In genomic region chr15:63192604-63193206, GRCh38 we compare ENCODE assay signal across 1 cellular context.
A peak's percentile ranks its signal among the peaks of the same experiment; 100 is the strongest.
TF ChIP-seq lines count a peak whose summit lies in the region.

No MANE protein-coding gene starts in this region.

TF ChIP-seq in HepG2, 621 proteins besides CTCF, POLR2A, EP300 and RAD21:
- TF ChIP-seq ZNF652 (CRISPR knock-in tag; IDR thresholded peaks at IDR 0.05; ENCODE audit: borderline replicate concordance, low read depth) (no peak), ZNF121 (CRISPR knock-in tag; IDR thresholded peaks at IDR 0.05) (0 out of 2 replicates have a peak, but pooled peaks have one; percentile 37), ZNF460 (CRISPR knock-in tag; IDR thresholded peaks at IDR 0.05; ENCODE audit: borderline replicate concordance) (0 out of 2 replicates have a peak, but pooled peaks have one; percentile 43)
TF ChIP-seq in HepG2: peak in this region for 2.
